25 cellular contexts compared by ENCODE assay signal in the genomic region with DNA sequence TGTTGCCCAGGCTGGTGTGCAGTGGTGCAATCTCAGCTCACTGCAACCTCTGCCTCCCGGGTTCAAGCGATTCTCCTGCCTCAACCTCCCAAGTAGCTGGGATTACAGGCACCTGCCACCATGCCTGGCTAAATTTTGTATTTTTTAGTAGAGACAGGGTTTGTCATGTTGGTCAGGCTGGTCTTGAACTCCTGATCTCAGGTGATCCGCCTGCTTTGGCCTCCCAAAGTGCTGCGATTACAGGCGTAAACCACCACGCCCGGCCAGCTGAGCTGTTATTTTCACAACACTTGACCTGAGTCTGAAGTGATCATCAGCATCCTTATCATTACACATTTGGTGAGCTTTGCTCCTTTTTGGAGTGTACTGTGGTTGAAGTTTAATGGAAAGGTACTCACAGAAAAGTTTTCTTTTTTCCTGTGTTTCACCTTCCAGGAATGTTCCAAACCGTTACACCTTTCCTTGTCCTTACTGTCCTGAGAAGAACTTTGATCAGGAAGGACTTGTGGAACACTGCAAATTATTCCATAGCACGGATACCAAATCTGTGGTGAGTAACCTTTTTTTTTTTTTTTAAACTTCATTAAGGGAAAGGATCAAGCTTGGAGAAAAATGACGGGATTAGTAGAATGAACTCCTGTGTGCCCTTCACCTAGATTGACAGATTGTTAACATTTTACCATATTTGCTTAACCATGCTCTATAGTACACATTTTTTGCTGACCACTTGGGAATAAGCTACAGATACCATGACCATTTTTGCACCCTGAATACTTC. TPM values are rescaled to one million over a fixed set of nuclear protein-coding genes. Genes with fewer than 3 reads are reported as not detected.
"Had no signal": no experiment of that assay in that cellular context is flagged by ENCODE, and none has a peak within 500 bp of the region (broad histone marks: within the 10 kb centered on the region; RNA-seq: fewer than 3 reads in every experiment).

No MANE protein-coding gene starts in this region.

- H3K27ac Mint-ChIP-seq: T-cell had no signal

- DNase-seq: MV-4-11, NCI-H1048, NCI-H1105, NCI-H1417, NCI-H146, NCI-H1694 treated with DMSO at 0.1 percent for 48 hours, NCI-H1930, NCI-H2081, NCI-H2107, NCI-H226, NCI-H446, NCI-H510A, NCI-H524 treated with DMSO at 0.1 percent for 48 hours, NCI-H69, NCI-H774, RPMI8226, SHP77, SK-N-SH, SW 1271, T-cell had no signal

- H3K4me2 ChIP-seq: KMS-11, SK-N-SH had no signal

- H3K9me3 ChIP-seq: SK-N-SH had no signal

- H3K9me3 Mint-ChIP-seq: IgD-negative memory B cell, T-cell had no signal

- H3K9ac ChIP-seq: KMS-11, SK-N-SH had no signal

- H3K27me3 Mint-ChIP-seq: IgD-negative memory B cell, T-cell had no signal

- H3K27ac ChIP-seq: KMS-11 had no signal

- H3K4me3 Mint-ChIP-seq: IgD-negative memory B cell, T-cell had no signal

- ATAC-seq: K562, T-cell had no signal

- FAIRE-seq: K562, RCC 7860 had no signal

- H3K4me3 ChIP-seq: K562 had no signal

RNA-seq across cellular contexts. Expression of gene SNAI1, which starts 36.9 kb away (rescaled TPM):
- total RNA-seq: LHCN-M2 had no signal
